Comparison of ENCODE assay signal across 1 cellular context in the genomic region with DNA sequence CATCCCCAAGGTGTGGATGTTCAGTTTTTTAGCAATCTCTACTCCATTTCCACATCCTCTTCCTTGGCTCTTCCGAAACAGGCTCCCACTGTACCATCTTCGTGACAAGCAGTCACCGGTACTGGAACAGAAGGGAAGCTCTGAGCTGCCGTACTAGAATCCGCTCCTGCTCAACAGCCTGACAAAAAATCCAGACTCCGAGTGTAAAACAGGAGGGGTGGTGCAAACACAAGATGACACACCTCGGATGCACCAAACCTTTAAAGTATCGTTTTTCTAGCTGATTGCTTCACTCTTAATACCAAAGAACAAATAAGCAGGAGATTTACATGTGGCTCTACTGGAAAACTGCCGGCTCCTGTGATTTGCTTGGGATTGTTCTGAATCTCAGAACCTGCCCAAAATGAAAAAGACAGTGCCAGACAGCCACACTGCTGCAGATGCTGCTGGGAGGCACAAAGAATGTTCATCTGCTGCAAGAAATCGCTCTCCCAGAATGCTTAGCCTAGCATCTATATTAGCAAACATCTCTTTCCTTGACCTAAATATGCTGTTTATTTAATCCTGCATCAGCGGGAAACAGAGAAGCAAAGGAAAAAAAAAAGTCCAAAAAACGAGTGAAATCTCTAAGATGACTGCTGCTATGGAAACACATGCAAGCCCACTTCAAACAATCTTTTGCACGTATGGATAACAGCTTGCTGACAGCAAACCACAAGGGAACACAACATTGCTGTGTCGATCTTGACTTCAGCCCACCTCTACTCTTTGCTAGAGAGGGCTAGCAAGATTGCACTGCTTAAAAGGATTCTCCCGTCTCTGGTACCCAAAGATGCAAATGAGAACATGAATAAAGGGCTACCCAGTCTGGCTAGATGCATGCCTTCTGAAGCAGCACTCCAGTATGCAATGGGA.
TF ChIP-seq lines count a peak whose summit lies in the region.

No MANE protein-coding gene starts in this region.

TF ChIP-seq in IMR-90, 13 proteins besides CTCF, POLR2A, EP300 and RAD21:
- TF ChIP-seq, protein P1, sequence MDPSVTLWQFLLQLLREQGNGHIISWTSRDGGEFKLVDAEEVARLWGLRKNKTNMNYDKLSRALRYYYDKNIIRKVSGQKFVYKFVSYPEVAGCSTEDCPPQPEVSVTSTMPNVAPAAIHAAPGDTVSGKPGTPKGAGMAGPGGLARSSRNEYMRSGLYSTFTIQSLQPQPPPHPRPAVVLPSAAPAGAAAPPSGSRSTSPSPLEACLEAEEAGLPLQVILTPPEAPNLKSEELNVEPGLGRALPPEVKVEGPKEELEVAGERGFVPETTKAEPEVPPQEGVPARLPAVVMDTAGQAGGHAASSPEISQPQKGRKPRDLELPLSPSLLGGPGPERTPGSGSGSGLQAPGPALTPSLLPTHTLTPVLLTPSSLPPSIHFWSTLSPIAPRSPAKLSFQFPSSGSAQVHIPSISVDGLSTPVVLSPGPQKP (IDR thresholded peaks at IDR 0.05; ENCODE audit: borderline replicate concordance, low read depth, low read length), result no peak
- no peak for TF ChIP-seq BHLHE40 (IDR thresholded peaks at IDR 0.05; ENCODE audit: low read depth, low read length)
- TF ChIP-seq CHD1 (IDR thresholded peaks at IDR 0.05; ENCODE audit: low read depth, low read length), result no peak
- no peak for TF ChIP-seq MAFK (IDR thresholded peaks at IDR 0.05; ENCODE audit: low read depth, low read length)
- TF ChIP-seq MAZ (IDR thresholded peaks at IDR 0.05; ENCODE audit: borderline replicate concordance, low read depth, low read length), result no peak
- TF ChIP-seq RCOR1 (IDR thresholded peaks at IDR 0.05; ENCODE audit: insufficient replicate concordance, low read length), result no peak
- TF ChIP-seq FOS (IDR thresholded peaks at IDR 0.05; ENCODE audit: low read depth, low read length), result no peak
- TF ChIP-seq SMC3 (IDR thresholded peaks at IDR 0.05; ENCODE audit: low read depth, low read length), result no peak
